Comparison of ENCODE assay signal across 24 cellular contexts in the genomic region with DNA sequence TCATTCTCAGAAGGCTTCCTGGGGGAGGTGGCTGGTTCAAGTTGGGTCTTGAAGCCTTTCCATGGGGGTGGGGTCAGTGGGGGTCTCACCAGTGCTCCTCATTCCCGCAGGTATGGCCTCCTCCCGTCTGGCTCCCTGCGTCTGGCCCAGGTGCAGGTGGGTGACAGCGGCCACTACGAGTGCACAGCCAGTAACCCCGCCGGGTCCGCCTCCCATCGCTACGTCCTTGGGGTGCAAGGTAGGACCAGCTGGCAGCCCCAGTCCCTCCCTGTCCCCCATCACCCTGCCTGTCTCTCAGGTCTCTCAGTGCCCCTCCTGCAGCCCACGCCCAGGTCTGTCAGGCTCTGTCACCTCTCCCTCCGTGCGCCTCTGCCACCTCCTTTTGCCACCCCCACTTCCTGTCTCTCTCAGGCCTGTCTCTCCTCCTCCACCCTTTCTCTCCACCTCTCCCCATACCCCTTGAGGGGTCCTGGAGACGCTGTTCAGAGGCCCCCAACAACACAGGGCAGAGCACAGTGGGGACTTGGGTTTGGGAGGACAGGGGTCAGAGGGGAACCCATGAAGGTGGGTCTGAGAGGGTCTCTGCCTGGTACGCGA.
"Had no signal": no experiment of that assay in that cellular context is flagged by ENCODE, and none has a peak within 500 bp of the region (broad histone marks: within the 10 kb centered on the region; RNA-seq: fewer than 3 reads in every experiment).

No MANE protein-coding gene starts in this region.

- H3K4me3 Mint-ChIP-seq: naive thymus-derived CD8-positive, alpha-beta T cell; nephron progenitor cell; stimulated activated effector memory CD8-positive, alpha-beta T cell treated with anti-CD3 and anti-CD28 coated beads, Interleukin-12 subunit alpha, Interleukin-12 subunit beta, amount 100 ng/mL, for 72 hours had no signal

- H3K9me3 ChIP-seq: neutrophil, pancreas, right lobe of liver, testis, tibial nerve, upper lobe of left lung had no signal

- H3K36me3 ChIP-seq: neutrophil, pancreas, right lobe of liver, tibial nerve, upper lobe of left lung had no signal

- H3K4me1 Mint-ChIP-seq: stimulated activated effector memory CD8-positive, alpha-beta T cell treated with anti-CD3 and anti-CD28 coated beads, Interleukin-12 subunit alpha, Interleukin-12 subunit beta, amount 100 ng/mL, for 72 hours had no signal

- ATAC-seq: left lobe of liver; naive thymus-derived CD8-positive, alpha-beta T cell; pancreas; right lobe of liver; stimulated activated effector memory CD8-positive, alpha-beta T cell treated with anti-CD3 and anti-CD28 coated beads, Interleukin-12 subunit alpha, Interleukin-12 subunit beta, amount 100 ng/mL, for 72 hours; stimulated activated naive CD8-positive, alpha-beta T cell treated with anti-CD3 and anti-CD28 coated beads, Interleukin-15, Interleukin-2, amounts not matched to agents 100 U/mL and 50 U/mL, for 24 hours had no signal

- H3K27me3 ChIP-seq: pancreas, right lobe of liver, testis, tibial nerve, upper lobe of left lung had no signal

- H3K36me3 Mint-ChIP-seq: naive thymus-derived CD8-positive, alpha-beta T cell; stimulated activated effector memory CD8-positive, alpha-beta T cell treated with anti-CD3 and anti-CD28 coated beads, Interleukin-12 subunit alpha, Interleukin-12 subunit beta, amount 100 ng/mL, for 72 hours had no signal

- H3K4me3 ChIP-seq: dorsolateral prefrontal cortex, pancreas, right lobe of liver, testis, tibial nerve, upper lobe of left lung had no signal

- DNase-seq: cerebellar nuclear complex; dorsolateral prefrontal cortex; effector CD4-positive, alpha-beta T cell; naive thymus-derived CD8-positive, alpha-beta T cell; nephron progenitor cell; retina; right lobe of liver; small intestine; stimulated activated CD4-positive, alpha-beta T cell treated with anti-CD3 and anti-CD28 coated beads, Interleukin-12 subunit alpha, Interleukin-12 subunit beta, amount 100 ng/mL, for 4 hours; stimulated activated CD4-positive, alpha-beta T cell treated with anti-CD3 and anti-CD28 coated beads, Interleukin-2, amount 100 ng/mL, for 24 hours; stimulated activated CD4-positive, alpha-beta T cell treated with anti-CD3 and anti-CD28 coated beads, Interleukin-4, amount 100 ng/mL, for 24 hours; stimulated activated naive CD8-positive, alpha-beta T cell treated with anti-CD3 and anti-CD28 coated beads, Interleukin-15, Interleukin-2, amounts not matched to agents 100 U/mL and 50 U/mL, for 24 hours; substantia nigra; testis had no signal

- H3K27ac ChIP-seq: dorsolateral prefrontal cortex, neutrophil, pancreas, right lobe of liver, testis, tibial nerve, upper lobe of left lung had no signal

- H3K27ac Mint-ChIP-seq: nephron progenitor cell; stimulated activated effector memory CD8-positive, alpha-beta T cell treated with anti-CD3 and anti-CD28 coated beads, Interleukin-12 subunit alpha, Interleukin-12 subunit beta, amount 100 ng/mL, for 72 hours had no signal

- H3K4me1 ChIP-seq: pancreas, right lobe of liver, testis, upper lobe of left lung had no signal

- H3K9me3 Mint-ChIP-seq: naive thymus-derived CD8-positive, alpha-beta T cell; nephron progenitor cell; stimulated activated effector memory CD8-positive, alpha-beta T cell treated with anti-CD3 and anti-CD28 coated beads, Interleukin-12 subunit alpha, Interleukin-12 subunit beta, amount 100 ng/mL, for 72 hours had no signal

- FAIRE-seq: colon, frontal cortex, keratinocyte, pancreas, small intestine, urothelium cell line had no signal
